In the genomic region with DNA sequence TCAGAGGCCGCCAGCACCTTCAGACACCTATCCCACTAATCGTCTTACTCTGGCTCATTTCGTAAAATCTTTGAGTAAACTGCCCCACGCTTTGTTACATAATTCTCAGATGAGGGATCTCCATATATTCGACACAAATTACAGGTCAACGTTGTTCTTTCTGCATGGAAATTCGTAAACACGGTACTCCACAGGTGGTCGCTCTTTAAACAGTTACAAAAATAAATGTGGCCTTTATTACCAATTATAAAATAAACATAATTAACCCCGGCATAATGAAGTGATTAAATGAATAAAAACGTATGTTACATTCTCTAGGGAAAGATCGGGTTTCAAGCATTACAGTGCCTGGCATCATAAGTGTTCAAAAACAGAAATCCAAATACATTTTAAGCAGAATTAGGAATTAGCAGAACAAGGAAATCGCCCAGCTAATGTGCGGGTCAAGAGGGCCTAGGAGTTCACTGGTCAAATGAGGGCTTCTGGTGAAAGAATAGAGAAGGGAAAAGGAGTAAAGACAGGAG, we compare ENCODE assay signal across 8 cellular contexts. TPM values are rescaled to one million over a fixed set of nuclear protein-coding genes. Genes with fewer than 3 reads are reported as not detected.
DNase-seq lines count a peak whose midpoint lies in the region; ATAC-seq, FAIRE-seq and TF ChIP-seq lines count a peak whose summit lies in the region.

No MANE protein-coding gene starts in this region.

- DNase-seq in T-helper 2 cell treated with Interferon-gamma antibody and Interleukin-4, amounts not matched to agents 5 μg/mL and 100 μg/mL, for 36 hours (ENCODE audit: low spot score) = no peak
- DNase-seq in T-helper 2 cell (no peak), keratinocyte (ENCODE audit: low read depth, low spot score) (no peak), GOT3 (lab: John Stamatoyannopoulos, UW) (no peak), cerebellum (ENCODE audit: low spot score) (no peak)
- DNase-seq in activated naive CD4-positive, alpha-beta T cell treated with anti-CD3 and anti-CD28 coated beads, Interleukin-2, amount 50 U/mL, for 72 hours (ENCODE audit: low spot score in 2 of 2) = no peak

- TF ChIP-seq CTCF in keratinocyte (optimal IDR thresholded peaks at IDR 0.05 in 1 of 3, IDR thresholded peaks at IDR 0.05 in 1 of 3, conservative IDR thresholded peaks at IDR 0.05 in 1 of 3; ENCODE audit: extremely low read depth in 1 of 3, insufficient read depth in 2 of 3, low read length in 3 of 3) = no peak

- H3K27me3 Mint-ChIP-seq in T-helper 2 cell treated with Interferon-gamma antibody and Interleukin-4, amounts not matched to agents 5 μg/mL and 100 μg/mL, for 36 hours (ENCODE audit: low read depth) = no peaks in the 10 kb centered on the region

- H3K9me3 ChIP-seq in keratinocyte (ENCODE audit: control insufficient read depth, low read depth, low read length) = no peaks in the 10 kb centered on the region

- no peaks in the 10 kb centered on the region for H3K27me3 ChIP-seq in keratinocyte (ENCODE audit: control insufficient read depth, extremely low read depth, insufficient read depth, low read length)

- peaks cover 38% of the 10 kb centered on the region for H3K79me2 ChIP-seq in keratinocyte (ENCODE audit: control insufficient read depth, insufficient read depth, low read length)

- no peaks in the 10 kb centered on the region for H4K20me1 ChIP-seq in keratinocyte (ENCODE audit: control insufficient read depth, extremely low read depth, insufficient read depth, low read length)

- peaks cover 16 to 17% of the 10 kb centered on the region in 2 experiments for H3K36me3 ChIP-seq in keratinocyte (ENCODE audit: control insufficient read depth in 2 of 2, extremely low read depth in 1 of 2, insufficient read depth in 2 of 2, low read length in 2 of 2)

- peak overlapping the region; percentile 77 for H3K4me2 ChIP-seq in keratinocyte (ENCODE audit: control insufficient read depth, extremely low read depth, insufficient read depth, low read depth, low read length)

- peaks cover 2% of the 10 kb centered on the region for H3K9me1 ChIP-seq in keratinocyte (ENCODE audit: control insufficient read depth, extremely low read depth, insufficient read depth, low read length)

- peaks cover 20% of the 10 kb centered on the region for H3K4me1 ChIP-seq in keratinocyte (ENCODE audit: control insufficient read depth, extremely low read depth, insufficient read depth, low read length)

- H3K4me3 Mint-ChIP-seq in T-helper 2 cell treated with Interferon-gamma antibody and Interleukin-4, amounts not matched to agents 5 μg/mL and 100 μg/mL, for 36 hours = peak overlapping the region; percentile 87

- FAIRE-seq in keratinocyte (lab: Jason Lieb, UNC) = no peak

- H3K9ac ChIP-seq in keratinocyte (ENCODE audit: control insufficient read depth, extremely low read depth, insufficient read depth, low read length) = peak overlapping the region; percentile 86

- H2AFZ ChIP-seq in keratinocyte (ENCODE audit: control insufficient read depth, low read length) = peak overlapping the region; percentile 40

- peak overlapping the region; percentile 60 to 90 (median 66) for H3K4me3 ChIP-seq in keratinocyte (ENCODE audit: control insufficient read depth in 2 of 3, extremely low read depth in 1 of 3, insufficient read depth in 2 of 3, low read depth in 1 of 3, low read length in 3 of 3)

- H3K27ac ChIP-seq in keratinocyte (ENCODE audit: control insufficient read depth, insufficient read depth, low read length) (peak overlapping the region; percentile 85), temporal lobe (ENCODE audit: low read depth, low read length) (peak overlapping the region; percentile 94)

- no peak for ATAC-seq in activated naive CD4-positive, alpha-beta T cell treated with anti-CD3 and anti-CD28 coated beads, Interleukin-2, amount 50 U/mL, for 72 hours
- no peak for ATAC-seq in HG02981 (IDR thresholded peaks at IDR 0.05; ENCODE audit: unreplicated experiment)

- peaks cover 45% of the 10 kb centered on the region for H3K36me3 Mint-ChIP-seq in T-helper 2 cell treated with Interferon-gamma antibody and Interleukin-4, amounts not matched to agents 5 μg/mL and 100 μg/mL, for 36 hours (ENCODE audit: low read depth)
- H3K36me3 Mint-ChIP-seq in activated naive CD4-positive, alpha-beta T cell treated with anti-CD3 and anti-CD28 coated beads, Interleukin-2, amount 50 U/mL, for 72 hours = peaks cover 22 to 41% of the 10 kb centered on the region in 2 donors

- no peaks in the 10 kb centered on the region for H3K9me3 Mint-ChIP-seq in T-helper 2 cell treated with Interferon-gamma antibody and Interleukin-4, amounts not matched to agents 5 μg/mL and 100 μg/mL, for 36 hours
- no peaks in the 10 kb centered on the region for H3K9me3 Mint-ChIP-seq in activated naive CD4-positive, alpha-beta T cell treated with anti-CD3 and anti-CD28 coated beads, Interleukin-2, amount 50 U/mL, for 72 hours

- H3K27ac Mint-ChIP-seq in T-helper 2 cell treated with Interferon-gamma antibody and Interleukin-4, amounts not matched to agents 5 μg/mL and 100 μg/mL, for 36 hours = peak overlapping the region; percentile 61
- peak overlapping the region; percentile 88 to 95 for H3K27ac Mint-ChIP-seq in activated naive CD4-positive, alpha-beta T cell treated with anti-CD3 and anti-CD28 coated beads, Interleukin-2, amount 50 U/mL, for 72 hours

- dilution Hi-C loops in keratinocyte (cut with MboI; ENCODE audit: extremely low pct_ligation_motif_present, low sequenced_read_pairs) = no loop called here

- H3K4me1 Mint-ChIP-seq in T-helper 2 cell treated with Interferon-gamma antibody and Interleukin-4, amounts not matched to agents 5 μg/mL and 100 μg/mL, for 36 hours (ENCODE audit: low read depth) = peaks cover 31% of the 10 kb centered on the region

RNA-seq across cellular contexts. Expression of a gene that starts 0.9 kb away (rescaled TPM):
- total RNA-seq in activated naive CD4-positive, alpha-beta T cell treated with anti-CD3 and anti-CD28 coated beads, Interleukin-2, amount 50 U/mL, for 72 hours = 10 to 100 TPM; 38.4 to 45.5 TPM
- 26.4 to 29.2 TPM (median 29.2 TPM) in 3 replicates for polyA plus RNA-seq in keratinocyte
- 9.8 TPM for polyA plus RNA-seq in keratinocyte (2011; ENCODE audit: low read depth)
- polyA plus RNA-seq in keratinocyte (2011; cell fraction: cytosol; rRNA removed) = 23.8 and 24.4 TPM in 2 replicates
- 40.8 and 42.6 TPM in 2 replicates for polyA plus RNA-seq in keratinocyte (2011; cell fraction: nucleus; rRNA removed)
- polyA plus RNA-seq in keratinocyte (2012; ENCODE audit: low replicate concordance) = 7.6 and 31.4 TPM in 2 replicates
- 64.5 to 72.1 TPM (median 67.2 TPM) in 3 replicates for polyA minus RNA-seq in keratinocyte
- polyA minus RNA-seq in keratinocyte (2011; cell fraction: cytosol; rRNA and poly(A)+ RNA removed) = 27.4 TPM
- 12.5 and 27.8 TPM in 2 replicates for polyA minus RNA-seq in keratinocyte (2011; cell fraction: nucleus; rRNA and poly(A)+ RNA removed)
- total RNA-seq in temporal lobe = 161 TPM
- total RNA-seq in cerebellum = 131 TPM

RNA-seq across cellular contexts. Expression of a gene that starts 24.8 kb away (rescaled TPM):
- total RNA-seq in activated naive CD4-positive, alpha-beta T cell treated with anti-CD3 and anti-CD28 coated beads, Interleukin-2, amount 50 U/mL, for 72 hours = 10 to 100 TPM; 19.2 to 41.9 TPM
- polyA plus RNA-seq in keratinocyte = 12.7 to 15.3 TPM (median 14.9 TPM) in 3 replicates
- 53.7 TPM for polyA plus RNA-seq in keratinocyte (2011; ENCODE audit: low read depth)
- polyA plus RNA-seq in keratinocyte (2011; cell fraction: cytosol; rRNA removed) = 8.1 and 10.5 TPM in 2 replicates
- polyA plus RNA-seq in keratinocyte (2011; cell fraction: nucleus; rRNA removed) = 40.1 and 44.1 TPM in 2 replicates
- polyA plus RNA-seq in keratinocyte (2012; ENCODE audit: low replicate concordance) = 11.6 and 36.1 TPM in 2 replicates
- polyA minus RNA-seq in keratinocyte = 5.4 to 8.3 TPM (median 7.5 TPM) in 3 replicates
- polyA minus RNA-seq in keratinocyte (2011; cell fraction: cytosol; rRNA and poly(A)+ RNA removed) = 5.9 TPM
- 6.0 and 11.3 TPM in 2 replicates for polyA minus RNA-seq in keratinocyte (2011; cell fraction: nucleus; rRNA and poly(A)+ RNA removed)
- total RNA-seq in temporal lobe (8.4 TPM), cerebellum (6.9 TPM)

RNA-seq across cellular contexts. Expression of a gene that starts 47.8 kb away (rescaled TPM):
- 100 to 1,000 TPM; 339 to 405 TPM for total RNA-seq in activated naive CD4-positive, alpha-beta T cell treated with anti-CD3 and anti-CD28 coated beads, Interleukin-2, amount 50 U/mL, for 72 hours
- 294 to 346 TPM (median 316 TPM) in 3 replicates for polyA plus RNA-seq in keratinocyte
- 56.5 TPM for polyA plus RNA-seq in keratinocyte (2011; ENCODE audit: low read depth)
- 303 and 332 TPM in 2 replicates for polyA plus RNA-seq in keratinocyte (2011; cell fraction: cytosol; rRNA removed)
- 227 and 268 TPM in 2 replicates for polyA plus RNA-seq in keratinocyte (2011; cell fraction: nucleus; rRNA removed)
- 178 and 256 TPM in 2 replicates for polyA plus RNA-seq in keratinocyte (2012; ENCODE audit: low replicate concordance)
- 224 to 376 TPM (median 273 TPM) in 3 replicates for polyA minus RNA-seq in keratinocyte
- polyA minus RNA-seq in keratinocyte (2011; cell fraction: cytosol; rRNA and poly(A)+ RNA removed) = 175 TPM
- 65.1 and 65.2 TPM in 2 replicates for polyA minus RNA-seq in keratinocyte (2011; cell fraction: nucleus; rRNA and poly(A)+ RNA removed)
- total RNA-seq in temporal lobe (74.7 TPM), cerebellum (73.9 TPM)

RNA-seq across cellular contexts. Expression of a gene that starts 52.2 kb away (rescaled TPM):
- total RNA-seq in activated naive CD4-positive, alpha-beta T cell treated with anti-CD3 and anti-CD28 coated beads, Interleukin-2, amount 50 U/mL, for 72 hours = 1 to 10 TPM; 3.1 to 6.9 TPM
- polyA plus RNA-seq in keratinocyte = 3.3 to 6.9 TPM (median 4.1 TPM) in 3 replicates
- 14.1 TPM for polyA plus RNA-seq in keratinocyte (2011; ENCODE audit: low read depth)
- 6.6 and 11.6 TPM in 2 replicates for polyA plus RNA-seq in keratinocyte (2011; cell fraction: cytosol; rRNA removed)
- polyA plus RNA-seq in keratinocyte (2011; cell fraction: nucleus; rRNA removed) = 10.1 and 12.5 TPM in 2 replicates
- 14.9 and 19.0 TPM in 2 replicates for polyA plus RNA-seq in keratinocyte (2012; ENCODE audit: low replicate concordance)
- 3.1 to 24.6 TPM (median 5.8 TPM) in 3 replicates for polyA minus RNA-seq in keratinocyte
- 15.5 TPM for polyA minus RNA-seq in keratinocyte (2011; cell fraction: cytosol; rRNA and poly(A)+ RNA removed)
- 3.2 and 6.3 TPM in 2 replicates for polyA minus RNA-seq in keratinocyte (2011; cell fraction: nucleus; rRNA and poly(A)+ RNA removed)
- total RNA-seq in temporal lobe (11.8 TPM), cerebellum (6.4 TPM)

RNA-seq across cellular contexts. Expression of a gene that starts 53.2 kb away (rescaled TPM):
- total RNA-seq in activated naive CD4-positive, alpha-beta T cell treated with anti-CD3 and anti-CD28 coated beads, Interleukin-2, amount 50 U/mL, for 72 hours = 1,000 to 10,000 TPM; 1,602 to 2,658 TPM
- polyA plus RNA-seq in keratinocyte = 2,125 to 2,966 TPM (median 2,468 TPM) in 3 replicates
- 7,440 TPM for polyA plus RNA-seq in keratinocyte (2011; ENCODE audit: low read depth)
- polyA plus RNA-seq in keratinocyte (2011; cell fraction: cytosol; rRNA removed) = 2,699 and 3,057 TPM in 2 replicates
- 628 and 824 TPM in 2 replicates for polyA plus RNA-seq in keratinocyte (2011; cell fraction: nucleus; rRNA removed)
- polyA plus RNA-seq in keratinocyte (2012; ENCODE audit: low replicate concordance) = 2,108 and 3,125 TPM in 2 replicates
- polyA minus RNA-seq in keratinocyte = 114 to 670 TPM (median 442 TPM) in 3 replicates
- polyA minus RNA-seq in keratinocyte (2011; cell fraction: cytosol; rRNA and poly(A)+ RNA removed) = 311 TPM
- polyA minus RNA-seq in keratinocyte (2011; cell fraction: nucleus; rRNA and poly(A)+ RNA removed) = 76.0 and 133 TPM in 2 replicates
- 919 TPM for total RNA-seq in temporal lobe
- 723 TPM for total RNA-seq in cerebellum
